In the genomic region with DNA sequence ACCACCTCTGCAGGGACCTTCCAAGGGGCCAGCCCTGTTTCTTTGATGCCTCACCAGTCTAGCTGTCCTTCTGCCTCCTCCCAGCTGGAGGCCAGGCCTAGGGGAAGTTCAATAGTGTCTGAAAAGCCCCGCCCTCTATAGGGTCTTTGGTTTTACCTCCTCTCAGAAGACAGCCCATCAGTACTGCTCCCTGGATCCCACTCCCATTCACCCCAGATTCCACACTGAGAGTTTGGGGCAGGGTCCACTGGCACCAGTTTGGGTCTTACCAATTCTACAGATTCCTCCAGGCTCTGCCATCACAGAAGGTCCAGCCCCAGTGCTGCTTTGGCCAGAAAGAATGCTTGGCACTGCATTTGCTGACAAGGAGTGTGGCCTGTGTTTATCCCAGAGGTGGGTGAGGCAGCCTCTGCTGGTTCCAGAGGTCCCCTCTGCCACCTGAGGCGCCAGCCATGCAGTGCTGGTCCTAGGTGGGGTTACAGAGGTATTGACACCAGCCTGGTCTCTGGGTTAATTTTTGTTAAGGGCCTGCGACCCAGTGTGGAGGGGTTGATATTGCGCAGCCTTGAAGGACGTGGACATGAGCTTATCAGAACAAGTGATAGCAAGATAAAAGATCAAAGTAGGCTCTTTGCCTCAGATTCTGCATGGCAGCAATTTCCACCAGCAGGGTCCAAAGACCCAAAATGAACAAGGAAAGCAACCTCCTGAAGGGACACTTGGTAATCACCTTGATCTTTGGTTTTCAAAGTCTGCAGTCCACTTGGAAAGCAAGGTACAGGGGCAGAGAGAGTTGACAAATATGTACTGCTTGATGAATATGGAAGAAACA, we compare ENCODE assay signal across 29 cellular contexts. TPM values are rescaled to one million over a fixed set of nuclear protein-coding genes. Genes with fewer than 3 reads are reported as not detected.
"Had no signal": no experiment of that assay in that cellular context is flagged by ENCODE, and none has a peak within 500 bp of the region (broad histone marks: within the 10 kb centered on the region; RNA-seq: fewer than 3 reads in every experiment).

No MANE protein-coding gene starts in this region.

- H3K27me3 ChIP-seq: colonic mucosa, ovary had no signal

- H3K9me3 ChIP-seq: breast epithelium, colonic mucosa, esophagus muscularis mucosa, gastroesophageal sphincter, ovary, prostate gland, transverse colon had no signal

- H3K4me1 ChIP-seq: breast epithelium, colonic mucosa, esophagus muscularis mucosa, gastroesophageal sphincter, prostate gland had no signal

- H3K36me3 ChIP-seq: breast epithelium, colonic mucosa, esophagus muscularis mucosa, gastroesophageal sphincter, ovary, prostate gland, transverse colon had no signal

- ATAC-seq: activated CD4-positive, alpha-beta T cell treated with anti-CD3 and anti-CD28 coated beads for 36 hours; effector memory CD8-positive, alpha-beta T cell; gastroesophageal sphincter; naive thymus-derived CD8-positive, alpha-beta T cell; stimulated activated effector memory CD8-positive, alpha-beta T cell treated with anti-CD3 and anti-CD28 coated beads, Interleukin-12 subunit alpha, Interleukin-12 subunit beta, amount 100 ng/mL, for 72 hours; stimulated activated naive CD8-positive, alpha-beta T cell treated with anti-CD3 and anti-CD28 coated beads, Interleukin-15, amount 100 ng/mL, for 72 hours had no signal

- DNase-seq: activated CD4-positive, alpha-beta T cell treated with anti-CD3 and anti-CD28 coated beads for 36 hours; activated CD4-positive, alpha-beta T cell treated with anti-CD3 and anti-CD28 coated beads, Interleukin-2, amount 50 U/mL, for 4 hours; activated CD8-positive, alpha-beta memory T cell treated with anti-CD3 and anti-CD28 coated beads for 24 hours; activated CD8-positive, alpha-beta memory T cell treated with anti-CD3 and anti-CD28 coated beads, Interleukin-2, amount 50 U/mL, for 4 hours; activated naive CD4-positive, alpha-beta T cell; activated naive CD8-positive, alpha-beta T cell treated with anti-CD3 and anti-CD28 coated beads, Interleukin-2, amount 10 ng/mL, durations not matched to agents 7 days and 5 days; activated T-cell treated with anti-CD3 and anti-CD28 coated beads, Interleukin-2, amount 50 U/mL, for 24 hours; amniotic stem cell; colonic mucosa; dorsolateral prefrontal cortex; effector memory CD8-positive, alpha-beta T cell; head of caudate nucleus; naive thymus-derived CD8-positive, alpha-beta T cell; ovary; stimulated activated CD4-positive, alpha-beta T cell treated with anti-CD3 and anti-CD28 coated beads, Interleukin-2, amount 100 ng/mL, for 24 hours; stimulated activated naive CD8-positive, alpha-beta T cell treated with anti-CD3 and anti-CD28 coated beads, Interleukin-15, amount 100 ng/mL, for 72 hours; transverse colon had no signal

- H3K27ac ChIP-seq: breast epithelium, colonic mucosa, dorsolateral prefrontal cortex, esophagus muscularis mucosa, gastroesophageal sphincter, ovary, prostate gland, transverse colon had no signal

- FAIRE-seq: keratinocyte, small intestine, TTC549 had no signal

- H3K4me3 ChIP-seq: breast epithelium, colonic mucosa, dorsolateral prefrontal cortex, esophagus muscularis mucosa, gastroesophageal sphincter, ovary, prostate gland, transverse colon had no signal

RNA-seq across cellular contexts. Expression of a gene that starts 41.3 kb away (rescaled TPM):
- total RNA-seq: activated CD4-positive, alpha-beta T cell treated with anti-CD3 and anti-CD28 coated beads for 36 hours; activated naive CD8-positive, alpha-beta T cell treated with anti-CD3 and anti-CD28 coated beads, Interleukin-2, amount 10 ng/mL, durations not matched to agents 7 days and 5 days; activated T-helper 2 cell treated with anti-CD3 and anti-CD28 coated beads, Interferon-gamma antibody, Interleukin-2, Interleukin-4, amounts not matched to agents 10 μg/mL and 5 μg/mL and 100 μg/mL, durations not matched to agents 14 hours and 24 hours and 36 hours; breast epithelium; colonic mucosa; dorsolateral prefrontal cortex; esophagus muscularis mucosa; gastroesophageal sphincter; lung microvascular endothelial cell; mesothelial cell of epicardium; naive thymus-derived CD8-positive, alpha-beta T cell; prostate gland; temporal lobe; transverse colon had no signal
- polyA plus RNA-seq: naive thymus-derived CD8-positive, alpha-beta T cell; ovary had no signal

RNA-seq across cellular contexts. Expression of a gene that starts 42.6 kb away (rescaled TPM):
- total RNA-seq: activated CD4-positive, alpha-beta T cell treated with anti-CD3 and anti-CD28 coated beads for 36 hours; activated naive CD8-positive, alpha-beta T cell treated with anti-CD3 and anti-CD28 coated beads, Interleukin-2, amount 10 ng/mL, durations not matched to agents 7 days and 5 days; activated T-helper 2 cell treated with anti-CD3 and anti-CD28 coated beads, Interferon-gamma antibody, Interleukin-2, Interleukin-4, amounts not matched to agents 10 μg/mL and 5 μg/mL and 100 μg/mL, durations not matched to agents 14 hours and 24 hours and 36 hours; esophagus muscularis mucosa; gastroesophageal sphincter; lung microvascular endothelial cell; mesothelial cell of epicardium; naive thymus-derived CD8-positive, alpha-beta T cell; temporal lobe had no signal
- polyA plus RNA-seq: keratinocyte; naive thymus-derived CD8-positive, alpha-beta T cell; ovary had no signal
